Comparison of ENCODE assay signal across 1 cellular context in genomic region chr18:9475643-9476580, GRCh38.
A peak's percentile ranks its signal among the peaks of the same experiment; 100 is the strongest.
TF ChIP-seq lines count a peak whose summit lies in the region.

No MANE protein-coding gene starts in this region.

TF ChIP-seq in HepG2, 621 proteins besides CTCF, POLR2A, EP300 and RAD21 (continued from another document):
- no peak for TF ChIP-seq ASH2L (IDR thresholded peaks at IDR 0.05; ENCODE audit: insufficient read length, low read depth, low read length)
- no peak for TF ChIP-seq ZNF564 (CRISPR knock-in tag; IDR thresholded peaks at IDR 0.05)
- TF ChIP-seq ZNF496 (CRISPR knock-in tag; IDR thresholded peaks at IDR 0.05; ENCODE audit: insufficient replicate concordance): no peak
- TF ChIP-seq FOXO4 (CRISPR knock-in tag; conservative IDR thresholded peaks at IDR 0.05): 0 out of 2 replicates have a peak, but pooled peaks have one; percentile 72
- TF ChIP-seq BORCS8-MEF2B (CRISPR knock-in tag; IDR thresholded peaks at IDR 0.05): no peak; the same call in 1 of the 2 replicates
- 0 out of 2 replicates have a peak, but pooled peaks have one; percentile 17 for TF ChIP-seq GLI4 (CRISPR knock-in tag; IDR thresholded peaks at IDR 0.05; ENCODE audit: borderline replicate concordance)
- TF ChIP-seq ZNF274 (CRISPR knock-in tag; IDR thresholded peaks at IDR 0.05): 0 out of 2 replicates have a peak, but pooled peaks have one; percentile 20
- peak; percentile 43; the same call in 1 of the 2 replicates for TF ChIP-seq BRD4 (CRISPR knock-in tag; IDR thresholded peaks at IDR 0.05)
- TF ChIP-seq RELA (CRISPR knock-in tag; IDR thresholded peaks at IDR 0.05): no peak
- TF ChIP-seq HNF4G (IDR thresholded peaks at IDR 0.05; ENCODE audit: borderline replicate concordance, low read depth, low read length): no peak
- no peak for TF ChIP-seq HNF4G (CRISPR knock-in tag; IDR thresholded peaks at IDR 0.05; ENCODE audit: borderline replicate concordance, low read depth)
- TF ChIP-seq HOXD1 (CRISPR knock-in tag; IDR thresholded peaks at IDR 0.05): peak; percentile 42; the same call in 1 of the 2 replicates
- peak; percentile 69 for TF ChIP-seq PATZ1 (CRISPR knock-in tag; IDR thresholded peaks at IDR 0.05)
- TF ChIP-seq ZBTB25 (CRISPR knock-in tag; IDR thresholded peaks at IDR 0.05): no peak
- TF ChIP-seq ZFP36L1 (CRISPR knock-in tag; IDR thresholded peaks at IDR 0.05): peak; percentile 29; the same call in 1 of the 2 replicates
- TF ChIP-seq ZSCAN25 (CRISPR knock-in tag; IDR thresholded peaks at IDR 0.05): peak; percentile 36; the same call in 1 of the 2 replicates
- no peak for TF ChIP-seq ZNF34 (CRISPR knock-in tag; IDR thresholded peaks at IDR 0.05; ENCODE audit: borderline replicate concordance)
TF ChIP-seq in HepG2: peak in this region for 99.
